Comparison of ENCODE assay signal across 13 cellular contexts in the genomic region with DNA sequence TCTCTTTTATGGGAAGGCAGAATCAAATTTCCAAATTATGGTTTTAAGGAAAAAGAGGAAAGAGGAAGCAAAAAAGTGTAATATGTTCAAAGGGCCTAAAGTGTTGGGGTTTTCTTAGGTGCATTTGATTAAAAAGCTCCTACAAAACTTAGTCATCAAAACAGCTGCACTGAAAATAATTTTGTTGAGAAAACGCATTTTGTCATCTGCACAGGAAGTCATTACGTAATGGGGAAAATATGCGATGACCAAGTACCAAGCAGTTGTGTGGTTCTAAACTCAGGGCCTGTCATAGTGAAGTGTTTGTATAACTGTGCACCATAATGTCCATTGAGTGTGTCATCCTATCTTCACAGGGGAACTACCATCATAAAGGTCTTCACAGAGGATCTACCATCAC. TPM values are rescaled to one million over a fixed set of nuclear protein-coding genes. Genes with fewer than 3 reads are reported as not detected.
DNase-seq lines count a peak whose midpoint lies in the region; FAIRE-seq and TF ChIP-seq lines count a peak whose summit lies in the region.
"Had no signal": no experiment of that assay in that cellular context is flagged by ENCODE, and none has a peak within 500 bp of the region (broad histone marks: within the 10 kb centered on the region; RNA-seq: fewer than 3 reads in every experiment).

No MANE protein-coding gene starts in this region.

- TF ChIP-seq POLR2A in endothelial cell of umbilical vein (IDR thresholded peaks at IDR 0.05; ENCODE audit: low read depth, low read length) = no peak

- no peaks in the 10 kb centered on the region for H4K20me1 ChIP-seq in endothelial cell of umbilical vein (replicated peaks; ENCODE audit: control insufficient read depth, extremely low read depth, insufficient read depth, low read length)

- dilution Hi-C loops in endothelial cell of umbilical vein (cut with MboI; ENCODE audit: extremely low pct_ligation_motif_present, low sequenced_read_pairs) = no loop called here

- H3K27me3 ChIP-seq in endothelial cell of umbilical vein (ENCODE audit: control insufficient read depth in 2 of 2, insufficient read depth in 2 of 2, low read length in 2 of 2) = no peaks in the 10 kb centered on the region

- CTCF ChIA-PET in endothelial cell of umbilical vein (lab: Charles Lee) = interaction anchor here (0.6 to 3.8 kb wide), 8 partner anchors 12 to 1097 kb away, joined by 4 to 34 read pairs (median 8); no protein-coding TSS in a partner anchor

- H3K9ac ChIP-seq in endothelial cell of umbilical vein (replicated peaks; ENCODE audit: extremely low read depth, insufficient read depth, low read length) = peak overlapping the region; percentile 19

- H2AFZ ChIP-seq in endothelial cell of umbilical vein (ENCODE audit: low read depth, low read length) = no peak overlapping the region

- intact Hi-C loops in endothelial cell of umbilical vein (cut with micrococcal nuclease) = loop anchor here (1.0 to 5.0 kb wide), 9 partner anchors 12 to 1782 kb away; no protein-coding TSS in a partner anchor

- POLR2A ChIA-PET in endothelial cell of umbilical vein (lab: Charles Lee) = no interaction called here

- H3K79me2 ChIP-seq in endothelial cell of umbilical vein (ENCODE audit: control insufficient read depth, insufficient read depth, low read length) = no peaks in the 10 kb centered on the region

- no peaks in the 10 kb centered on the region for H3K36me3 ChIP-seq in endothelial cell of umbilical vein (ENCODE audit: control insufficient read depth in 2 of 2, extremely low read depth in 1 of 2, insufficient read depth in 2 of 2, low read length in 2 of 2)
- H3K36me3 ChIP-seq: neutrophil had no signal

- peak; percentile 87 for FAIRE-seq in endothelial cell of umbilical vein (lab: Jason Lieb, UNC)

- no peak for TF ChIP-seq CTCF in endothelial cell of umbilical vein (IDR thresholded peaks at IDR 0.05; ENCODE audit: extremely low read depth in 1 of 2, insufficient read depth in 1 of 2, low read depth in 1 of 2, low read length in 2 of 2)

- H3K9me3 ChIP-seq in endothelial cell of umbilical vein (replicated peaks; ENCODE audit: control insufficient read depth, insufficient read depth, low read length) = no peaks in the 10 kb centered on the region
- H3K9me3 ChIP-seq: neutrophil had no signal

- no peak overlapping the region for H3K4me3 ChIP-seq in endothelial cell of umbilical vein (replicated peaks in 1 of 3; ENCODE audit: insufficient read depth in 1 of 3, low read depth in 1 of 3, low read length in 3 of 3)

- DNase-seq in EH (ENCODE audit: low read depth) (peak; percentile 94), MV-4-11 (lab: John Stamatoyannopoulos, UW) (peak; percentile 77), endothelial cell of umbilical vein (ENCODE audit: low read depth, low spot score) (peak; percentile 93), non-pigmented ciliary epithelial cell (ENCODE audit: low read depth) (peak; percentile 89), NCI-H526 treated with DMSO at 0.1 percent for 48 hours (lab: John Stamatoyannopoulos, UW) (no peak), SKM-1 treated with dmso at 0.1 percent for 144 hours (lab: John Stamatoyannopoulos, UW; ENCODE audit: unreplicated experiment) (no peak), NCI-H2171 treated with DMSO at 0.1 percent for 48 hours (lab: John Stamatoyannopoulos, UW) (no peak)
- DNase-seq in activated CD4-positive, alpha-beta T cell treated with anti-CD3 and anti-CD28 coated beads for 1 hour = no peak
- DNase-seq: head of caudate nucleus, NCI-H2227 treated with DMSO at 0.1 percent for 48 hours had no signal

- peaks cover 26% of the 10 kb centered on the region for H3K4me1 ChIP-seq in endothelial cell of umbilical vein (ENCODE audit: control insufficient read depth, extremely low read depth, insufficient read depth, low read length)

- no TSS peak for BruUV-seq in endothelial cell of umbilical vein (replicated peaks; lab: Mats Ljungman, UMichigan)

- peak overlapping the region; percentile 92 for H3K27ac ChIP-seq in endothelial cell of umbilical vein (ENCODE audit: insufficient read depth, low read depth, low read length)
- H3K27ac ChIP-seq: neutrophil had no signal

- H3K4me2 ChIP-seq in endothelial cell of umbilical vein (ENCODE audit: insufficient read depth, low read length) = peak overlapping the region; percentile 57

- no peaks in the 10 kb centered on the region for H3K9me1 ChIP-seq in endothelial cell of umbilical vein (replicated peaks; ENCODE audit: control insufficient read depth, extremely low read depth, insufficient read depth, low read length)

TF ChIP-seq in endothelial cell of umbilical vein, 7 proteins besides CTCF, POLR2A, EP300 and RAD21:
- TF ChIP-seq MYC (IDR thresholded peaks at IDR 0.05; ENCODE audit: low read depth, low read length) = no peak
- peak; percentile 97 for TF ChIP-seq JUN (IDR thresholded peaks at IDR 0.05; ENCODE audit: borderline replicate concordance, insufficient read depth, insufficient read length, low read depth)
- peak; percentile 61 for TF ChIP-seq POLR2AphosphoS5 (IDR thresholded peaks at IDR 0.05; ENCODE audit: insufficient read depth, low read depth, low read length)
- peak; percentile 91 for TF ChIP-seq FOS (IDR thresholded peaks at IDR 0.05; ENCODE audit: borderline replicate concordance, insufficient read depth, low read length)
- no peak for TF ChIP-seq GATA2 (IDR thresholded peaks at IDR 0.05; ENCODE audit: insufficient read depth, insufficient read length, low read depth, low read length)

RNA-seq across cellular contexts. Expression of a gene that starts 15.6 kb away (rescaled TPM):
- total RNA-seq in endothelial cell of umbilical vein = not detected in 2 replicates
- not detected in 2 replicates for polyA plus RNA-seq in endothelial cell of umbilical vein
- not detected in 2 replicates for polyA plus RNA-seq in endothelial cell of umbilical vein (2011; cell fraction: cytosol; rRNA removed)
- not detected in 2 replicates for polyA plus RNA-seq in endothelial cell of umbilical vein (2011; cell fraction: nucleus; rRNA removed)
- not detected in 2 replicates for polyA plus RNA-seq in endothelial cell of umbilical vein (2012)
- polyA minus RNA-seq in endothelial cell of umbilical vein = not detected in 2 replicates
- polyA minus RNA-seq in endothelial cell of umbilical vein (2011; cell fraction: cytosol; rRNA and poly(A)+ RNA removed) = not detected
- polyA minus RNA-seq in endothelial cell of umbilical vein (2011; cell fraction: nucleus; rRNA and poly(A)+ RNA removed) = not detected in 2 replicates
- total RNA-seq: activated naive CD4-positive, alpha-beta T cell treated with anti-CD3 and anti-CD28 coated beads, Interleukin-2, amount 50 U/mL, for 72 hours; G401 had no signal

Comparison
In these comparisons a context has a peak if more than half of its experiments do, and no peak if none do; other contexts are left out.
1. DNase-seq: peak in EH (single experiment), MV-4-11 (single experiment), endothelial cell of umbilical vein (single experiment) and non-pigmented ciliary epithelial cell (single experiment); none in activated CD4-positive, alpha-beta T cell treated with anti-CD3 and anti-CD28 coated beads for 1 hour (single experiment), NCI-H526 treated with DMSO at 0.1 percent for 48 hours (single experiment), SKM-1 treated with dmso at 0.1 percent for 144 hours (single experiment) and NCI-H2171 treated with DMSO at 0.1 percent for 48 hours (single experiment).